Comparison of ENCODE assay signal across 17 cellular contexts in genomic region chr3:78995087-78995486, GRCh38.
DNase-seq lines count a peak whose midpoint lies in the region; ATAC-seq and TF ChIP-seq lines count a peak whose summit lies in the region.
"Had no signal": no experiment of that assay in that cellular context is flagged by ENCODE, and none has a peak within 500 bp of the region (broad histone marks: within the 10 kb centered on the region; RNA-seq: fewer than 3 reads in every experiment).

No MANE protein-coding gene starts in this region.

- no peaks in the 10 kb centered on the region for H3K36me3 ChIP-seq in HEK293 (ENCODE audit: control insufficient read depth in 2 of 2, insufficient read depth in 1 of 2, low read length in 2 of 2)
- no peaks in the 10 kb centered on the region for H3K36me3 ChIP-seq in mesodermal cell (ENCODE audit: control insufficient read depth, insufficient read depth, low read length)
- H3K36me3 ChIP-seq in MG63, result no peaks in the 10 kb centered on the region

- DNase-seq in WTC11 (ENCODE audit: low spot score), result no peak
- DNase-seq in type B pancreatic cell (ENCODE audit: extremely low spot score, unreplicated experiment), result no peak
- DNase-seq in activated CD8-positive, alpha-beta memory T cell treated with anti-CD3 and anti-CD28 coated beads, Interleukin-2, amount 50 U/mL, for 4 hours, result no peak
- DNase-seq in COLO668 (lab: John Stamatoyannopoulos, UW; ENCODE audit: unreplicated experiment), result no peak
- DNase-seq in MG63, result no peak
- DNase-seq: CD8-positive, alpha-beta T cell; DMS79; H7; NCI-H1105 treated with DMSO at 0.1 percent for 48 hours; NCI-H1694; NCI-H2107; NCI-H524; NCI-H82 had no signal

- TF ChIP-seq CTCF in HEK293 (tag by site-specific recombination; IDR thresholded peaks at IDR 0.05), result no peak
- TF ChIP-seq CTCF in WTC11 (IDR thresholded peaks at IDR 0.05), result no peak
- TF ChIP-seq CTCF in type B pancreatic cell (conservative IDR thresholded peaks at IDR 0.05), result no peak

- H3K27ac ChIP-seq in HEK293 (ENCODE audit: extremely low read depth, low read depth, low read length) (peak overlapping the region; percentile 75), mesodermal cell (ENCODE audit: low read depth, low read length, severe bottlenecking) (peak overlapping the region; percentile 76)
- H3K27ac ChIP-seq: BLaER1 treated with 17β-estradiol and CSF1 and Interleukin-3, amounts not matched to agents 10 nM and 100 nM had no signal

- H3K36me3 Mint-ChIP-seq in WTC11 (peaks cover 15% of the 10 kb centered on the region), type B pancreatic cell (peaks cover 34% of the 10 kb centered on the region)
- H3K36me3 Mint-ChIP-seq: CD8-positive, alpha-beta T cell had no signal

- H3K9me3 Mint-ChIP-seq in WTC11 (peaks cover 15% of the 10 kb centered on the region), type B pancreatic cell (peaks cover 4% of the 10 kb centered on the region)

- H3K4me1 Mint-ChIP-seq in WTC11 (peaks cover 37% of the 10 kb centered on the region), type B pancreatic cell (ENCODE audit: unreplicated experiment) (peaks cover 28% of the 10 kb centered on the region)

- 90 to 97% methylated on average over 5 of the region's 5 CpGs for WGBS in mesodermal cell (ENCODE audit: insufficient coverage in 2 of 2), 2 experiments

- H3K4me1 ChIP-seq in HEK293 (ENCODE audit: control insufficient read depth, insufficient read depth, low read length) (peaks cover 21% of the 10 kb centered on the region), mesodermal cell (ENCODE audit: control insufficient read depth, insufficient read depth, low read length, poor library complexity, severe bottlenecking) (no peaks in the 10 kb centered on the region)

- peak overlapping the region; percentile 97 for H3K27ac Mint-ChIP-seq in WTC11
- no peak overlapping the region for H3K27ac Mint-ChIP-seq in type B pancreatic cell
- H3K27ac Mint-ChIP-seq: CD8-positive, alpha-beta T cell had no signal

- POLR2A ChIA-PET in HEK293 (lab: Yijun Ruan, JAX), result interaction anchor here (1.7 kb wide), 1 partner anchor 24 kb away, joined by 10 read pairs; no protein-coding TSS in a partner anchor
- POLR2A ChIA-PET in WTC11 (lab: Charles Lee), result no interaction called here

- H3K4me3 Mint-ChIP-seq in WTC11 (peak overlapping the region; percentile 16; the same call in 1 of the 2 replicates), type B pancreatic cell (peak overlapping the region; percentile 35)
- H3K4me3 Mint-ChIP-seq: CD8-positive, alpha-beta T cell had no signal

- ATAC-seq in WTC11, result no peak
- ATAC-seq: CD8-positive, alpha-beta T cell; K562 had no signal

- H3K9me3 ChIP-seq in HEK293 (ENCODE audit: control insufficient read depth, insufficient read depth, low read depth, low read length) (no peaks in the 10 kb centered on the region), mesodermal cell (ENCODE audit: control insufficient read depth, low read length) (peaks cover 13% of the 10 kb centered on the region), MG63 (no peaks in the 10 kb centered on the region)

- no peaks in the 10 kb centered on the region for H3K27me3 Mint-ChIP-seq in WTC11 (ENCODE audit: low read depth)
- H3K27me3 Mint-ChIP-seq in type B pancreatic cell, result no peaks in the 10 kb centered on the region

- H3K27me3 ChIP-seq in MG63, result no peaks in the 10 kb centered on the region
- H3K27me3 ChIP-seq: BLaER1 treated with 17β-estradiol and CSF1 and Interleukin-3, amounts not matched to agents 10 nM and 100 nM had no signal

- no peak overlapping the region for H3K4me3 ChIP-seq in HEK293 (ENCODE audit: low read depth, low read length)
- H3K4me3 ChIP-seq in mesodermal cell (ENCODE audit: extremely low read depth, insufficient read depth, low read length, poor library complexity, severe bottlenecking), result no peak overlapping the region
- no peak overlapping the region for H3K4me3 ChIP-seq in MG63
- H3K4me3 ChIP-seq: BLaER1 treated with 17β-estradiol and CSF1 and Interleukin-3, amounts not matched to agents 10 nM and 100 nM; K562 had no signal

- CTCF ChIA-PET in HEK293 (lab: Yijun Ruan, JAX) (no interaction called here), WTC11 (lab: Charles Lee) (no interaction called here)

TF ChIP-seq in HEK293, 187 proteins besides CTCF, POLR2A, EP300 and RAD21:
- TF ChIP-seq ZNF335 (tag by site-specific recombination; conservative IDR thresholded peaks at IDR 0.05), result 0 out of 2 replicates have a peak, but pooled peaks have one; percentile 8
- no peak for TF ChIP-seq ZNF544 (tag by site-specific recombination; IDR thresholded peaks at IDR 0.05)
- TF ChIP-seq ZBTB17 (tag by site-specific recombination; IDR thresholded peaks at IDR 0.05), result peak; percentile 59
- TF ChIP-seq ZNF600 (tag by site-specific recombination; IDR thresholded peaks at IDR 0.05), result peak; percentile 59; the same call in 1 of the 2 replicates

TF ChIP-seq in WTC11, 78 proteins besides CTCF, POLR2A, EP300 and RAD21 (continues in another document):
- no peak for TF ChIP-seq ZNF416 (CRISPR knock-in tag; IDR thresholded peaks at IDR 0.05)
- TF ChIP-seq NFE2L1 (CRISPR knock-in tag; IDR thresholded peaks at IDR 0.05), result no peak
- TF ChIP-seq AR (CRISPR knock-in tag; IDR thresholded peaks at IDR 0.05), result no peak
- TF ChIP-seq ATF3 (CRISPR knock-in tag; conservative IDR thresholded peaks at IDR 0.05), result no peak
- TF ChIP-seq, protein P1, sequence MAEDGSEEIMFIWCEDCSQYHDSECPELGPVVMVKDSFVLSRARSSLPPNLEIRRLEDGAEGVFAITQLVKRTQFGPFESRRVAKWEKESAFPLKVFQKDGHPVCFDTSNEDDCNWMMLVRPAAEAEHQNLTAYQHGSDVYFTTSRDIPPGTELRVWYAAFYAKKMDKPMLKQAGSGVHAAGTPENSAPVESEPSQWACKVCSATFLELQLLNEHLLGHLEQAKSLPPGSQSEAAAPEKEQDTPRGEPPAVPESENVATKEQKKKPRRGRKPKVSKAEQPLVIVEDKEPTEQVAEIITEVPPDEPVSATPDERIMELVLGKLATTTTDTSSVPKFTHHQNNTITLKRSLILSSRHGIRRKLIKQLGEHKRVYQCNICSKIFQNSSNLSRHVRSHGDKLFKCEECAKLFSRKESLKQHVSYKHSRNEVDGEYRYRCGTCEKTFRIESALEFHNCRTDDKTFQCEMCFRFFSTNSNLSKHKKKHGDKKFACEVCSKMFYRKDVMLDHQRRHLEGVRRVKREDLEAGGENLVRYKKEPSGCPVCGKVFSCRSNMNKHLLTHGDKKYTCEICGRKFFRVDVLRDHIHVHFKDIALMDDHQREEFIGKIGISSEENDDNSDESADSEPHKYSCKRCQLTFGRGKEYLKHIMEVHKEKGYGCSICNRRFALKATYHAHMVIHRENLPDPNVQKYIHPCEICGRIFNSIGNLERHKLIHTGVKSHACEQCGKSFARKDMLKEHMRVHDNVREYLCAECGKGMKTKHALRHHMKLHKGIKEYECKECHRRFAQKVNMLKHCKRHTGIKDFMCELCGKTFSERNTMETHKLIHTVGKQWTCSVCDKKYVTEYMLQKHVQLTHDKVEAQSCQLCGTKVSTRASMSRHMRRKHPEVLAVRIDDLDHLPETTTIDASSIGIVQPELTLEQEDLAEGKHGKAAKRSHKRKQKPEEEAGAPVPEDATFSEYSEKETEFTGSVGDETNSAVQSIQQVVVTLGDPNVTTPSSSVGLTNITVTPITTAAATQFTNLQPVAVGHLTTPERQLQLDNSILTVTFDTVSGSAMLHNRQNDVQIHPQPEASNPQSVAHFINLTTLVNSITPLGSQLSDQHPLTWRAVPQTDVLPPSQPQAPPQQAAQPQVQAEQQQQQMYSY (CRISPR knock-in tag; IDR thresholded peaks at IDR 0.05), result no peak
- TF ChIP-seq, protein P2, sequence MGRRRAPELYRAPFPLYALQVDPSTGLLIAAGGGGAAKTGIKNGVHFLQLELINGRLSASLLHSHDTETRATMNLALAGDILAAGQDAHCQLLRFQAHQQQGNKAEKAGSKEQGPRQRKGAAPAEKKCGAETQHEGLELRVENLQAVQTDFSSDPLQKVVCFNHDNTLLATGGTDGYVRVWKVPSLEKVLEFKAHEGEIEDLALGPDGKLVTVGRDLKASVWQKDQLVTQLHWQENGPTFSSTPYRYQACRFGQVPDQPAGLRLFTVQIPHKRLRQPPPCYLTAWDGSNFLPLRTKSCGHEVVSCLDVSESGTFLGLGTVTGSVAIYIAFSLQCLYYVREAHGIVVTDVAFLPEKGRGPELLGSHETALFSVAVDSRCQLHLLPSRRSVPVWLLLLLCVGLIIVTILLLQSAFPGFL (CRISPR knock-in tag; IDR thresholded peaks at IDR 0.05; ENCODE audit: borderline replicate concordance), result no peak
- TF ChIP-seq SOX15 (CRISPR knock-in tag; IDR thresholded peaks at IDR 0.05), result no peak
